In the genomic region with DNA sequence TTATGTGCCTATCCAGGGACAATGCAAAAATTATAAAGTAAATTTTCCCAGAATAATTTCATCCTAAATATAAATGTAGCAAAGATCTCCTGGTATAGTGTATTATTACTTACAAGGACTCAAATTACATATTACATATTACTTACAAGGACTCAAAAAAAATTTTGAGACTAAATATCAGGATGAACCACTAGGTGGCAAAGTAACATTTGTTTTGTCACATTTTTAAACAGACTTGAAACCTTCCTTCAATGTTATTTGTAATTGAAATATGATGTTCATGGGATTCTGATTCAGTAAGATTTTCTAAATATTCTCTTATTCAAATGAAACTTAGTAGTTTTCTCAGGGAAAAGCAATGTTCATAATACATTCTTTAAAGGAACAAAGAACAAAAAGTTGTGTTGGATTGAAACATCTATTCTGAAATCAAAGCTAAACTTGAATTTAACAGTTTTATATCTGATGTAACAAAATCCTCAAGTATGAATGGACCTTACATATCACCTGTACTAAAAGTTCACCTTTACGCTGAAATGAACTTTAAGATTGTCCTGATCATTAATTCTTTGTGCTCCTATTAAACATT, we compare ENCODE assay signal across 9 cellular contexts.
A peak's percentile ranks its signal among the peaks of the same experiment; 100 is the strongest.
DNase-seq lines count a peak whose midpoint lies in the region; ATAC-seq and TF ChIP-seq lines count a peak whose summit lies in the region.
"Had no signal": no experiment of that assay in that cellular context is flagged by ENCODE, and none has a peak within 500 bp of the region (broad histone marks: within the 10 kb centered on the region; RNA-seq: fewer than 3 reads in every experiment).

No MANE protein-coding gene starts in this region.

- H3K27ac ChIP-seq in PC-3 (ENCODE audit: low read length) (no peak overlapping the region), esophagus muscularis mucosa (replicated peaks in 1 of 4) (no peak overlapping the region)

- peak; percentile 35; the same call in 1 of the 2 replicates for ATAC-seq in PC-3
- no peak for ATAC-seq in HG03439 (IDR thresholded peaks at IDR 0.05; ENCODE audit: unreplicated experiment)
- no peak for ATAC-seq in GM21528 (IDR thresholded peaks at IDR 0.05; ENCODE audit: low FRiP score, unreplicated experiment)

- no peaks in the 10 kb centered on the region for H3K79me2 ChIP-seq in PC-3 (ENCODE audit: low read length)

- POLR2A ChIA-PET in PC-3 (lab: Charles Lee; ENCODE audit: unreplicated experiment), result no interaction called here

- H3K9me3 Mint-ChIP-seq in progenitor cell of endocrine pancreas (ENCODE audit: low read depth), result peaks cover 6% of the 10 kb centered on the region

- no peaks in the 10 kb centered on the region for H4K20me1 ChIP-seq in PC-3 (ENCODE audit: low read length)

- H3K36me3 ChIP-seq in PC-3 (ENCODE audit: low read depth, low read length), result no peaks in the 10 kb centered on the region
- H3K36me3 ChIP-seq in esophagus muscularis mucosa, result no peaks in the 10 kb centered on the region

- no peak overlapping the region for H2AFZ ChIP-seq in PC-3 (ENCODE audit: low read length)

- H3K36me3 Mint-ChIP-seq in progenitor cell of endocrine pancreas (ENCODE audit: insufficient read depth), result peaks cover 2% of the 10 kb centered on the region

- H3K27ac Mint-ChIP-seq in progenitor cell of endocrine pancreas, result no peak overlapping the region
- H3K27ac Mint-ChIP-seq: T-helper 1 cell treated with Interleukin-12 subunit alpha and Interleukin-12 subunit beta and Interleukin-4 antibody, amounts not matched to agents 30 μg/mL and 1 μg/mL, for 36 hours had no signal

- H3K4me1 ChIP-seq in PC-3 (ENCODE audit: insufficient read depth, low read length) (no peaks in the 10 kb centered on the region), esophagus muscularis mucosa (no peaks in the 10 kb centered on the region)

- in situ Hi-C loops in G401 (cut with HindIII; ENCODE audit: low sequenced_read_pairs), result no loop called here

- no peak overlapping the region for H3K9ac ChIP-seq in PC-3 (ENCODE audit: low read length)

- intact Hi-C loops in PC-3 (cut with micrococcal nuclease), result loop anchor here (1.0 to 10.0 kb wide), 4 partner anchors 72 to 393 kb away; no protein-coding TSS in a partner anchor
- intact Hi-C loops in esophagus muscularis mucosa (cut with DNase I), result no loop called here

- no peak overlapping the region for H3K4me3 ChIP-seq in Jurkat, Clone E6-1 (ENCODE audit: low read length)
- no peak overlapping the region for H3K4me3 ChIP-seq in PC-3 (ENCODE audit: low read length)
- no peak overlapping the region for H3K4me3 ChIP-seq in esophagus muscularis mucosa

- 93% methylated on average over 1 of the region's 1 CpG for WGBS in esophagus muscularis mucosa

- H3K27me3 Mint-ChIP-seq in progenitor cell of endocrine pancreas, result no peaks in the 10 kb centered on the region

- no peaks in the 10 kb centered on the region for H3K9me3 ChIP-seq in PC-3 (ENCODE audit: low read length)
- peaks cover 0 to 5% (median 0%) of the 10 kb centered on the region in 4 donors for H3K9me3 ChIP-seq in esophagus muscularis mucosa

- H3K9me2 ChIP-seq in PC-3 (replicated peaks; ENCODE audit: low read length), result no peaks in the 10 kb centered on the region

- H3F3A ChIP-seq in PC-3 (ENCODE audit: low read length, unreplicated experiment), result no peaks in the 10 kb centered on the region

- H3K4me1 Mint-ChIP-seq in progenitor cell of endocrine pancreas (ENCODE audit: low read depth), result peaks cover 5% of the 10 kb centered on the region

- no peak for TF ChIP-seq POLR2A in esophagus muscularis mucosa (IDR thresholded peaks at IDR 0.05; ENCODE audit: low read depth)

- H3K4me2 ChIP-seq in PC-3 (ENCODE audit: low read length), result no peak overlapping the region

- no peak for TF ChIP-seq EP300 in esophagus muscularis mucosa (IDR thresholded peaks at IDR 0.05)

- H3K4me3 Mint-ChIP-seq in progenitor cell of endocrine pancreas (ENCODE audit: low read depth), result no peak overlapping the region
- H3K4me3 Mint-ChIP-seq: T-helper 1 cell treated with Interleukin-12 subunit alpha and Interleukin-12 subunit beta and Interleukin-4 antibody, amounts not matched to agents 30 μg/mL and 1 μg/mL, for 36 hours had no signal

- CTCF ChIA-PET in PC-3 (lab: Charles Lee), result interaction anchor here (0.5 to 1.2 kb wide), 5 partner anchors 68 to 598 kb away, joined by 3 read pairs; no protein-coding TSS in a partner anchor

- DNase-seq in G401 (ENCODE audit: low spot score) (peak; percentile 73), PC-3 (peak; percentile 80), esophagus muscularis mucosa (ENCODE audit: extremely low spot score) (no peak), progenitor cell of endocrine pancreas (ENCODE audit: low spot score, unreplicated experiment) (no peak), nucleus accumbens (lab: John Stamatoyannopoulos, UW) (no peak)
- peak; percentile 52 for DNase-seq in Jurkat, Clone E6-1 (ENCODE audit: low read depth, low spot score)

- TF ChIP-seq CTCF in PC-3 (conservative IDR thresholded peaks at IDR 0.05; ENCODE audit: low read depth, low read length) (peak; percentile 68), esophagus muscularis mucosa (IDR thresholded peaks at IDR 0.05) (peak; percentile 30 to 59 (median 55)), progenitor cell of endocrine pancreas (IDR thresholded peaks at IDR 0.05; ENCODE audit: unreplicated experiment) (peak; percentile 75)

- no TSS peak for BruUV-seq in PC-3 (replicated peaks; lab: Mats Ljungman, UMichigan)

- H3K27me3 ChIP-seq in PC-3 (ENCODE audit: low read length), result no peaks in the 10 kb centered on the region
- no peaks in the 10 kb centered on the region for H3K27me3 ChIP-seq in esophagus muscularis mucosa

Comparison
In these comparisons a context has a peak if more than half of its experiments do, and no peak if none do; other contexts are left out.
1. DNase-seq: peak in G401 (single experiment), Jurkat, Clone E6-1 (single experiment) and PC-3 (single experiment); none in esophagus muscularis mucosa (single experiment), progenitor cell of endocrine pancreas (single experiment) and nucleus accumbens (0 of 56).
2. Peak in every context shown above with its lines, with median percentiles within 50 percentile points of each other: CTCF ChIP-seq.